Comparison of ENCODE assay signal across 26 cellular contexts in genomic region chr14:62682208-62682607, GRCh38.
"Had no signal": no experiment of that assay in that cellular context is flagged by ENCODE, and none has a peak within 500 bp of the region (broad histone marks: within the 10 kb centered on the region; RNA-seq: fewer than 3 reads in every experiment).

No MANE protein-coding gene starts in this region.

- H3K27ac Mint-ChIP-seq: activated CD8-positive, alpha-beta T cell treated with anti-CD3 and anti-CD28 coated beads, Interleukin-2, amount 10 ng/mL, durations not matched to agents 7 days and 5 days; activated naive CD4-positive, alpha-beta T cell treated with anti-CD3 and anti-CD28 coated beads, Interleukin-2, amount 50 U/mL, for 24 hours; activated T-helper 1 cell treated with anti-CD3 and anti-CD28 coated beads, Interleukin-12 subunit alpha, Interleukin-12 subunit beta, Interleukin-2, Interleukin-4 antibody, amounts not matched to agents 30 ng/mL and 10 ng/mL and 1 ng/mL, durations not matched to agents 14 hours and 24 hours and 36 hours; T-helper 17 cell; WTC11 had no signal

- H3K27me3 ChIP-seq: breast epithelium, colonic mucosa had no signal

- H3K36me3 Mint-ChIP-seq: activated naive CD4-positive, alpha-beta T cell treated with anti-CD3 and anti-CD28 coated beads, Interleukin-2, amount 50 U/mL, for 24 hours had no signal

- ATAC-seq: activated CD8-positive, alpha-beta T cell treated with anti-CD3 and anti-CD28 coated beads, Interleukin-2, amount 10 ng/mL, durations not matched to agents 7 days and 5 days; T-helper 17 cell; WTC11 had no signal

- H3K9me3 Mint-ChIP-seq: activated naive CD4-positive, alpha-beta T cell treated with anti-CD3 and anti-CD28 coated beads, Interleukin-2, amount 50 U/mL, for 24 hours had no signal

- H3K9me3 ChIP-seq: breast epithelium, colonic mucosa had no signal

- H3K27me3 Mint-ChIP-seq: activated naive CD4-positive, alpha-beta T cell treated with anti-CD3 and anti-CD28 coated beads, Interleukin-2, amount 50 U/mL, for 24 hours; T-helper 17 cell had no signal

- DNase-seq: activated CD4-positive, alpha-beta T cell treated with anti-CD3 and anti-CD28 coated beads for 48 hours; activated CD4-positive, alpha-beta T cell treated with anti-CD3 and anti-CD28 coated beads, Interleukin-2, amount 50 U/mL, for 4 hours; activated CD4-positive, CD25-positive, alpha-beta regulatory T cell treated with anti-CD3 and anti-CD28 coated beads, Interleukin-2, amount 50 U/mL, for 72 hours; activated CD8-positive, alpha-beta memory T cell treated with anti-CD3 and anti-CD28 coated beads, Interleukin-2, amount 50 U/mL, for 48 hours; activated CD8-positive, alpha-beta T cell treated with anti-CD3 and anti-CD28 coated beads, Interleukin-2, amount 10 ng/mL, durations not matched to agents 7 days and 5 days; activated effector memory CD4-positive, alpha-beta T cell treated with Interleukin-2 at 50 U/mL for 16 hours; activated naive CD4-positive, alpha-beta T cell; activated T-cell treated with anti-CD3 and anti-CD28 coated beads, Interleukin-2, amount 50 U/mL, for 1 hour; aorta; caudate nucleus; colonic mucosa; MV-4-11; NCI-H1092 treated with DMSO at 0.1 percent for 48 hours; NCI-H1436 treated with DMSO at 0.1 percent for 48 hours; NCI-H187 treated with DMSO at 0.1 percent for 48 hours; NCI-H2081 treated with DMSO at 0.1 percent for 48 hours; NCI-H2227 treated with DMSO at 0.1 percent for 48 hours; NCI-H526; NCI-H82; SIG-M5; T-helper 17 cell; T-helper 9 cell had no signal

- H3K4me1 Mint-ChIP-seq: activated naive CD4-positive, alpha-beta T cell treated with anti-CD3 and anti-CD28 coated beads, Interleukin-2, amount 50 U/mL, for 24 hours; T-helper 17 cell had no signal

- H3K4me3 Mint-ChIP-seq: activated CD8-positive, alpha-beta T cell treated with anti-CD3 and anti-CD28 coated beads, Interleukin-2, amount 10 ng/mL, durations not matched to agents 7 days and 5 days; activated naive CD4-positive, alpha-beta T cell treated with anti-CD3 and anti-CD28 coated beads, Interleukin-2, amount 50 U/mL, for 24 hours; activated T-helper 1 cell treated with anti-CD3 and anti-CD28 coated beads, Interleukin-12 subunit alpha, Interleukin-12 subunit beta, Interleukin-2, Interleukin-4 antibody, amounts not matched to agents 30 ng/mL and 10 ng/mL and 1 ng/mL, durations not matched to agents 14 hours and 24 hours and 36 hours; T-helper 17 cell; WTC11 had no signal

- H3K4me3 ChIP-seq: breast epithelium, colonic mucosa had no signal

- H3K27ac ChIP-seq: breast epithelium, colonic mucosa had no signal

- H3K4me1 ChIP-seq: breast epithelium, colonic mucosa had no signal

- H3K36me3 ChIP-seq: breast epithelium, colonic mucosa had no signal
